In genomic region chr16:70523621-70524405, GRCh38 we compare ENCODE assay signal across 8 cellular contexts. TPM values are rescaled to one million over a fixed set of nuclear protein-coding genes. Genes with fewer than 3 reads are reported as not detected.
DNase-seq lines count a peak whose midpoint lies in the region; ATAC-seq and TF ChIP-seq lines count a peak whose summit lies in the region.

TSS of gene SF3B3 (plus strand) at chr16:70523816. CDS start at chr16:70526657, 2,841 bp downstream.

- H4K8ac ChIP-seq in mesendoderm (ENCODE audit: low read depth, low read length) = peak within 1 kb of the TSS; percentile 97

- no peaks in the 10 kb centered on the region for H3K9me3 Mint-ChIP-seq in activated CD8-positive, alpha-beta T cell treated with anti-CD3 and anti-CD28 coated beads, Interleukin-2, amount 10 ng/mL, durations not matched to agents 7 days and 5 days (ENCODE audit: insufficient read depth)

- peaks cover 6% of the 10 kb centered on the region for H3K79me1 ChIP-seq in mesendoderm (ENCODE audit: low read length)

- CTCF ChIA-PET in AG04449 (lab: Yijun Ruan, JAX) = interaction anchor here (0.8 to 10.5 kb wide), 7 partner anchors 8 to 976 kb away, joined by 3 to 126 read pairs (median 4); no protein-coding TSS in a partner anchor
- CTCF ChIA-PET in activated CD8-positive, alpha-beta T cell treated with anti-CD3 and anti-CD28 coated beads, Interleukin-2, amount 10 ng/mL, durations not matched to agents 7 days and 5 days (lab: Charles Lee) = interaction anchor here (0.5 to 5.0 kb wide), 14 partner anchors 9 to 272 kb away, joined by 3 to 50 read pairs (median 4); partner anchors contain the start of genes DDX19A and EXOSC6

- no peak within 1 kb of the TSS for H2AK5ac ChIP-seq in mesendoderm (ENCODE audit: low read length)

- H3K4me3 ChIP-seq in AG04449 (ENCODE audit: low read depth, low read length) (peak within 1 kb of the TSS; percentile 98), endocrine pancreas (ENCODE audit: control insufficient read depth, insufficient read depth, low read length) (peak within 1 kb of the TSS; percentile 94), mesendoderm (ENCODE audit: low read length) (peak within 1 kb of the TSS; percentile 77)

- no peak within 1 kb of the TSS for H2BK120ac ChIP-seq in mesendoderm (ENCODE audit: low read depth, low read length)

- no peaks in the 10 kb centered on the region for H3K9me3 ChIP-seq in endocrine pancreas (ENCODE audit: control insufficient read depth, low read length)

- peak within 1 kb of the TSS; percentile 93 for H3K4ac ChIP-seq in mesendoderm (ENCODE audit: low read depth, low read length)

- H3K27ac Mint-ChIP-seq in activated CD8-positive, alpha-beta T cell treated with anti-CD3 and anti-CD28 coated beads, Interleukin-2, amount 10 ng/mL, durations not matched to agents 7 days and 5 days = peak within 1 kb of the TSS; percentile 99

- peak within 1 kb of the TSS; percentile 64 for H3K4me2 ChIP-seq in mesendoderm (ENCODE audit: low read length)

- H3K27me3 Mint-ChIP-seq in activated CD8-positive, alpha-beta T cell treated with anti-CD3 and anti-CD28 coated beads, Interleukin-2, amount 10 ng/mL, durations not matched to agents 7 days and 5 days (ENCODE audit: low read depth) = no peaks in the 10 kb centered on the region

- no peak within 1 kb of the TSS for H2BK15ac ChIP-seq in mesendoderm (replicated peaks; ENCODE audit: low read depth)

- peaks cover 51% of the 10 kb centered on the region for H3K79me2 ChIP-seq in mesendoderm (ENCODE audit: control insufficient read depth, insufficient read depth, low read length)

- no peak for TF ChIP-seq CTCF in AG04449 (IDR thresholded peaks at IDR 0.05; ENCODE audit: insufficient read depth, low read length, missing control alignments)

- H3K4me1 ChIP-seq in endocrine pancreas (ENCODE audit: control insufficient read depth, insufficient read depth, low read length) (peaks cover 11% of the 10 kb centered on the region), mesendoderm (ENCODE audit: control insufficient read depth, low read depth, low read length) (peaks cover 4% of the 10 kb centered on the region)

- ATAC-seq in GM18868 (IDR thresholded peaks at IDR 0.05; ENCODE audit: unreplicated experiment) (peak; percentile 47), HG03457 (IDR thresholded peaks at IDR 0.05; ENCODE audit: unreplicated experiment) (peak; percentile 38)
- peak; percentile 63 for ATAC-seq in activated CD8-positive, alpha-beta T cell treated with anti-CD3 and anti-CD28 coated beads, Interleukin-2, amount 10 ng/mL, durations not matched to agents 7 days and 5 days

- DNase-seq in AG04449 (ENCODE audit: low read depth, low spot score) (no peak), NCI-H82 (lab: John Stamatoyannopoulos, UW) (peak; percentile 87), mesendoderm (peak; percentile 79)
- peak; percentile 80 for DNase-seq in activated CD8-positive, alpha-beta T cell treated with anti-CD3 and anti-CD28 coated beads, Interleukin-2, amount 10 ng/mL, durations not matched to agents 7 days and 5 days
- peak; percentile 42 for DNase-seq in stimulated activated CD8-positive, alpha-beta memory T cell treated with anti-CD3 and anti-CD28 coated beads, Interleukin-15, amount 100 ng/mL, for 24 hours (ENCODE audit: low read depth)

- no CpG with 5 or more reads among the region's 35 CpGs for WGBS in mesendoderm (ENCODE audit: extremely low coverage, insufficient coverage, low lambda C conversion rate)

- H3K4me1 Mint-ChIP-seq in activated CD8-positive, alpha-beta T cell treated with anti-CD3 and anti-CD28 coated beads, Interleukin-2, amount 10 ng/mL, durations not matched to agents 7 days and 5 days (ENCODE audit: low read depth) = peaks cover 54% of the 10 kb centered on the region

- H3K36me3 Mint-ChIP-seq in activated CD8-positive, alpha-beta T cell treated with anti-CD3 and anti-CD28 coated beads, Interleukin-2, amount 10 ng/mL, durations not matched to agents 7 days and 5 days (ENCODE audit: low read depth) = peaks cover 63% of the 10 kb centered on the region

- H3K18ac ChIP-seq in mesendoderm (ENCODE audit: low read length) = peak within 1 kb of the TSS; percentile 98

- peak within 1 kb of the TSS; percentile 81 for H3K27ac ChIP-seq in mesendoderm (ENCODE audit: low read depth, low read length)

- H3K56ac ChIP-seq in mesendoderm (ENCODE audit: low read length) = peak within 1 kb of the TSS; percentile 98

- H3K36me3 ChIP-seq in endocrine pancreas (ENCODE audit: control insufficient read depth, insufficient read depth, low read length) = no peaks in the 10 kb centered on the region
- peaks cover 1% of the 10 kb centered on the region for H3K36me3 ChIP-seq in mesendoderm (ENCODE audit: control insufficient read depth, insufficient read depth, low read length)

- peak within 1 kb of the TSS; percentile 85 for H2BK5ac ChIP-seq in mesendoderm (ENCODE audit: low read length)

- POLR2A ChIA-PET in AG04449 (lab: Yijun Ruan, JAX) = interaction anchor here (0.7 to 1.3 kb wide), 3 partner anchors 143 to 150 kb away, joined by 3 to 4 read pairs (median 3); no protein-coding TSS in a partner anchor
- POLR2A ChIA-PET in activated CD8-positive, alpha-beta T cell treated with anti-CD3 and anti-CD28 coated beads, Interleukin-2, amount 10 ng/mL, durations not matched to agents 7 days and 5 days (lab: Charles Lee) = interaction anchor here (0.7 to 3.2 kb wide), 13 partner anchors 14 to 273 kb away, joined by 3 to 21 read pairs (median 7); partner anchors contain the start of genes AARS1 and DDX19A

- H3K4me3 Mint-ChIP-seq in activated CD8-positive, alpha-beta T cell treated with anti-CD3 and anti-CD28 coated beads, Interleukin-2, amount 10 ng/mL, durations not matched to agents 7 days and 5 days = peak within 1 kb of the TSS; percentile 98

- no peaks in the 10 kb centered on the region for H3K27me3 ChIP-seq in endocrine pancreas (ENCODE audit: control insufficient read depth, insufficient read depth, low read length)
- H3K27me3 ChIP-seq in mesendoderm (ENCODE audit: insufficient read depth, low read length, poor library complexity) = no peaks in the 10 kb centered on the region

- H3K9ac ChIP-seq in endocrine pancreas (ENCODE audit: control insufficient read depth, insufficient read depth, low read length) (peak within 1 kb of the TSS; percentile 99), mesendoderm (ENCODE audit: low read length) (peak within 1 kb of the TSS; percentile 91)

- H3K23ac ChIP-seq in mesendoderm (ENCODE audit: low read length) = peak within 1 kb of the TSS; percentile 75

- peak within 1 kb of the TSS; percentile 68 for H4K5ac ChIP-seq in mesendoderm (ENCODE audit: low read length)

RNA-seq across cellular contexts. Expression of gene SF3B3, which starts in this region (rescaled TPM):
- total RNA-seq in activated CD8-positive, alpha-beta T cell treated with anti-CD3 and anti-CD28 coated beads, Interleukin-2, amount 10 ng/mL, durations not matched to agents 7 days and 5 days = 100 to 1,000 TPM; 399 to 420 TPM
- 204 TPM for polyA plus RNA-seq in mesendoderm (2013, experiment 1 of 2)
- 185 TPM for polyA plus RNA-seq in mesendoderm (2013, experiment 2 of 2)
